In the genomic region with DNA sequence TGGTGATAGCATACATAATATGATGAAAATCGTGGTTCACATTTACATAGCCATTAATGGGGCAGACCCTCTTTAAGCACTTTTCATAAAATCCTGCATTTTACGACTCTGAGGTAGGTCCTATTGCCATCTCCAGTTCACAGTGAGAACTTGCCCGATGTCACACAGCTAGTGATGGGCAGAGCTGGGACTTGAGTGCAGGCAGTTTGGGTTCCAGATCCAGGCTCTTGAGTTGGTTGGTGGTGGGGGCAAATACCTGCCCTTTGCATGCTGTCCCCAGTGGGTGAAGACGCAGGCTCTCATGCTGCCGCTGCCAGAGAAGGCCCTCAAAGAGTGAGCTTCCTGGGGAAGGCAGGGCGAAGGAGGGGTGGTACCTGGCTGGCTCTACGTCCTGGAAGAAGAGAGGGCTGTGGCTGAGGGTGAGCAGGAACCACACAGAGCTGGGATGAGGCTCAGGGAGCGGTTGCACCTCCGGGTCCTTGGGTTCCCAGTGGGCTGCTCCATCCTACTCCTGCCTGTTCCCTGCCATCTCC, we compare ENCODE assay signal across 9 cellular contexts. TPM values are rescaled to one million over a fixed set of nuclear protein-coding genes. Genes with fewer than 3 reads are reported as not detected.
A peak's percentile ranks its signal among the peaks of the same experiment; 100 is the strongest.
DNase-seq lines count a peak whose midpoint lies in the region; ATAC-seq, FAIRE-seq and TF ChIP-seq lines count a peak whose summit lies in the region.
"Had no signal": no experiment of that assay in that cellular context is flagged by ENCODE, and none has a peak within 500 bp of the region (broad histone marks: within the 10 kb centered on the region; RNA-seq: fewer than 3 reads in every experiment).

No MANE protein-coding gene starts in this region.

- peak; percentile 9 for ATAC-seq in activated CD8-positive, alpha-beta T cell treated with anti-CD3 and anti-CD28 coated beads, Interleukin-2, amount 10 ng/mL, durations not matched to agents 7 days and 5 days
- ATAC-seq in naive B cell (ENCODE audit: low read depth in 2 of 2) = peak in 1 of 2 donors; percentile 1
- ATAC-seq in GM19455 (IDR thresholded peaks at IDR 0.05; ENCODE audit: unreplicated experiment) = no peak
- no peak for ATAC-seq in HG03135 (IDR thresholded peaks at IDR 0.05; ENCODE audit: unreplicated experiment)

- peak overlapping the region in 1 of 11 experiments; percentile 9; a peak in 1 of 22 replicates for H3K9ac ChIP-seq in BLaER1 treated with 17β-estradiol and CSF1 and Interleukin-3, amounts not matched to agents 10 nM and 100 nM

- peaks cover 28 to 70% (median 44%) of the 10 kb centered on the region in 10 experiments for H3K4me1 ChIP-seq in BLaER1 treated with 17β-estradiol and CSF1 and Interleukin-3, amounts not matched to agents 10 nM and 100 nM

- TF ChIP-seq POLR2A in GM18526 (IDR thresholded peaks at IDR 0.05; ENCODE audit: extremely low read depth, insufficient read length) (peak; percentile 1), GM12892 (IDR thresholded peaks at IDR 0.05; ENCODE audit: low read depth, low read length) (no peak)

- H3K27ac ChIP-seq in BLaER1 treated with 17β-estradiol and CSF1 and Interleukin-3, amounts not matched to agents 10 nM and 100 nM = peak overlapping the region in 2 of 11 experiments; percentile 21 to 72; a peak in 1 of 22 replicates

- no peaks in the 10 kb centered on the region for H3K36me3 Mint-ChIP-seq in activated CD8-positive, alpha-beta T cell treated with anti-CD3 and anti-CD28 coated beads, Interleukin-2, amount 10 ng/mL, durations not matched to agents 7 days and 5 days (ENCODE audit: low read depth)
- no peaks in the 10 kb centered on the region for H3K36me3 Mint-ChIP-seq in naive B cell

- no peak for FAIRE-seq in GM12892 (lab: Jason Lieb, UNC)

- no peaks in the 10 kb centered on the region for H3K9me3 Mint-ChIP-seq in activated CD8-positive, alpha-beta T cell treated with anti-CD3 and anti-CD28 coated beads, Interleukin-2, amount 10 ng/mL, durations not matched to agents 7 days and 5 days (ENCODE audit: insufficient read depth)
- H3K9me3 Mint-ChIP-seq in naive B cell = peaks cover 0 to under 1% (median 0%) of the 10 kb centered on the region in 7 donors

- no peaks in the 10 kb centered on the region for H3K36me3 ChIP-seq in BLaER1 treated with 17β-estradiol and CSF1 and Interleukin-3, amounts not matched to agents 10 nM and 100 nM
- H3K36me3 ChIP-seq: Peyer's patch had no signal

- H3K4me1 Mint-ChIP-seq in activated CD8-positive, alpha-beta T cell treated with anti-CD3 and anti-CD28 coated beads, Interleukin-2, amount 10 ng/mL, durations not matched to agents 7 days and 5 days (ENCODE audit: low read depth) = peaks cover 35% of the 10 kb centered on the region
- H3K4me1 Mint-ChIP-seq in naive B cell = peaks cover 39 to 49% (median 45%) of the 10 kb centered on the region in 3 donors

- H4K20me1 ChIP-seq in BLaER1 treated with 17β-estradiol and CSF1 and Interleukin-3, amounts not matched to agents 10 nM and 100 nM = peaks cover 0 to 4% (median 0%) of the 10 kb centered on the region in 11 experiments; a peak in 3 of 22 replicates

- no peaks in the 10 kb centered on the region for H3K27me3 Mint-ChIP-seq in activated CD8-positive, alpha-beta T cell treated with anti-CD3 and anti-CD28 coated beads, Interleukin-2, amount 10 ng/mL, durations not matched to agents 7 days and 5 days (ENCODE audit: low read depth)
- no peaks in the 10 kb centered on the region for H3K27me3 Mint-ChIP-seq in naive B cell

- CTCF ChIA-PET in activated CD8-positive, alpha-beta T cell treated with anti-CD3 and anti-CD28 coated beads, Interleukin-2, amount 10 ng/mL, durations not matched to agents 7 days and 5 days (lab: Charles Lee) = interaction anchor here (0.8 to 4.2 kb wide), 22 partner anchors 9 to 285 kb away, joined by 3 to 44 read pairs (median 7); a partner anchor contains a TSS

- peak overlapping the region; percentile 56 to 78 (median 69) for H3K4me2 ChIP-seq in BLaER1 treated with 17β-estradiol and CSF1 and Interleukin-3, amounts not matched to agents 10 nM and 100 nM

- no peaks in the 10 kb centered on the region for H3K27me3 ChIP-seq in BLaER1 treated with 17β-estradiol and CSF1 and Interleukin-3, amounts not matched to agents 10 nM and 100 nM
- H3K27me3 ChIP-seq: Peyer's patch had no signal

- no peaks in the 10 kb centered on the region for H3K9me3 ChIP-seq in BLaER1 treated with 17β-estradiol and CSF1 and Interleukin-3, amounts not matched to agents 10 nM and 100 nM (replicated peaks in 1 of 11)
- H3K9me3 ChIP-seq: Peyer's patch had no signal

- peak overlapping the region; percentile 78 for H3K4me3 Mint-ChIP-seq in activated CD8-positive, alpha-beta T cell treated with anti-CD3 and anti-CD28 coated beads, Interleukin-2, amount 10 ng/mL, durations not matched to agents 7 days and 5 days
- H3K4me3 Mint-ChIP-seq in naive B cell = peak overlapping the region in 7 of 8 donors; percentile 16 to 64 (median 45)

- peak overlapping the region; percentile 96 for H3K27ac Mint-ChIP-seq in activated CD8-positive, alpha-beta T cell treated with anti-CD3 and anti-CD28 coated beads, Interleukin-2, amount 10 ng/mL, durations not matched to agents 7 days and 5 days
- H3K27ac Mint-ChIP-seq in naive B cell = peak overlapping the region; percentile 75 to 97 (median 88)

- DNase-seq in activated CD8-positive, alpha-beta T cell treated with anti-CD3 and anti-CD28 coated beads, Interleukin-2, amount 10 ng/mL, durations not matched to agents 7 days and 5 days = peak; percentile 37
- DNase-seq in naive B cell (no peak), NCI-H2107 (lab: John Stamatoyannopoulos, UW) (no peak), GM12892 (ENCODE audit: insufficient read length) (no peak)

- POLR2A ChIA-PET in activated CD8-positive, alpha-beta T cell treated with anti-CD3 and anti-CD28 coated beads, Interleukin-2, amount 10 ng/mL, durations not matched to agents 7 days and 5 days (lab: Charles Lee) = interaction anchor here (0.9 to 1.7 kb wide), 2 partner anchors 53 to 125 kb away, joined by 3 to 6 read pairs; a partner anchor contains a TSS

- no peak overlapping the region for H3K4me3 ChIP-seq in BLaER1 treated with 17β-estradiol and CSF1 and Interleukin-3, amounts not matched to agents 10 nM and 100 nM

RNA-seq across cellular contexts. Expression of a gene that starts 6.1 kb away (rescaled TPM):
- total RNA-seq in activated CD8-positive, alpha-beta T cell treated with anti-CD3 and anti-CD28 coated beads, Interleukin-2, amount 10 ng/mL, durations not matched to agents 7 days and 5 days = 10 to 100 TPM; 76.0 to 76.2 TPM
- 10 to 100 TPM; 11.7 to 22.6 (median 13.6) TPM for polyA plus RNA-seq in naive B cell (ENCODE audit: low read depth in 6 of 6)
- polyA plus RNA-seq in GM12892 (2012; ENCODE audit: missing spikeins) = 18.7 TPM

RNA-seq across cellular contexts. Expression of a gene that starts 34.9 kb away (rescaled TPM):
- 10 to 100 TPM; 57.8 to 59.3 TPM for total RNA-seq in activated CD8-positive, alpha-beta T cell treated with anti-CD3 and anti-CD28 coated beads, Interleukin-2, amount 10 ng/mL, durations not matched to agents 7 days and 5 days
- 1 to 10 TPM in 4 of 6 donors, under 1 TPM in 2; 0.22 to 6.4 (median 1.7) TPM for polyA plus RNA-seq in naive B cell (ENCODE audit: low read depth in 6 of 6)
- 12.7 TPM for polyA plus RNA-seq in GM12892 (2012; ENCODE audit: missing spikeins)
